In the genomic region with DNA sequence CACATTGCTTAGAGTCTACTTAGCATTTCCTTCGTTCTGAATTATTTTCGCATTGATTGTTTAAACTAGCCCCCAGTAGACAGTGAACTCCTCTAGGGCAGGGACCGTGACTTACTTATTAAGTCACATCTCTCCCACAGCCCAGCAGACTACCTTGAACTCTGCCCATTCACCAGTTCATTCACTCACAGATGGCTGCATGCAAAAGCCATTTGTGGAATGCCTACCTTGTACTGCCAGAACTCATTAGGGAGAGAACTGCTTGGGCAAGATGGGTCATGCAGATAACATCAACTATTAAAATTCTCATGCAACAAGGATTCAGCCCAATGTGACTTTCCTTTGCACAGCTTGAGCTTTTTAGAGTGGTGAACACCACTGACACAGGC, we compare ENCODE assay signal across 14 cellular contexts.
DNase-seq lines count a peak whose midpoint lies in the region; FAIRE-seq and TF ChIP-seq lines count a peak whose summit lies in the region.
"Had no signal": no experiment of that assay in that cellular context is flagged by ENCODE, and none has a peak within 500 bp of the region (broad histone marks: within the 10 kb centered on the region; RNA-seq: fewer than 3 reads in every experiment).

No MANE protein-coding gene starts in this region.

- DNase-seq in DMS79 treated with DMSO at 0.1 percent for 48 hours (lab: John Stamatoyannopoulos, UW) = peak; percentile 54
- peak; percentile 100 for DNase-seq in M059J (ENCODE audit: low read depth)
- DNase-seq in bronchial epithelial cell (ENCODE audit: low read depth) = peak; percentile 84
- DNase-seq in mesothelial cell of epicardium (ENCODE audit: low spot score in 2 of 2, unreplicated experiment in 2 of 2) = no peak
- no peak for DNase-seq in activated T-helper 1 cell treated with anti-CD3 and anti-CD28 coated beads, Interleukin-12 subunit alpha, Interleukin-12 subunit beta, Interleukin-2, Interleukin-4 antibody, amounts not matched to agents 30 ng/mL and 10 ng/mL and 1 ng/mL, durations not matched to agents 14 hours and 24 hours and 36 hours (ENCODE audit: low spot score)
- no peak for DNase-seq in COLO829 (ENCODE audit: low spot score)
- DNase-seq in ureter (ENCODE audit: low spot score) = no peak
- no peak for DNase-seq in NAMALWA (ENCODE audit: low spot score)
- DNase-seq: activated CD4-positive, alpha-beta T cell treated with anti-CD3 and anti-CD28 coated beads, Interleukin-2, amount 50 U/mL, for 4 hours; activated effector memory CD4-positive, alpha-beta T cell treated with anti-CD3 and anti-CD28 coated beads, Interleukin-2, amount 50 U/mL, for 16 hours; CD8-positive, alpha-beta memory T cell; NCI-H187 treated with DMSO at 0.1 percent for 48 hours; retina; T-helper 17 cell had no signal

- peak overlapping the region; percentile 86 for H3K27ac Mint-ChIP-seq in mesothelial cell of epicardium
- no peak overlapping the region for H3K27ac Mint-ChIP-seq in activated T-helper 1 cell treated with anti-CD3 and anti-CD28 coated beads, Interleukin-12 subunit alpha, Interleukin-12 subunit beta, Interleukin-2, Interleukin-4 antibody, amounts not matched to agents 30 ng/mL and 10 ng/mL and 1 ng/mL, durations not matched to agents 14 hours and 24 hours and 36 hours
- H3K27ac Mint-ChIP-seq: CD8-positive, alpha-beta memory T cell; T-helper 17 cell had no signal

- H3K4me3 ChIP-seq in bronchial epithelial cell (ENCODE audit: low read depth, low read length) = no peak overlapping the region

- intact Hi-C loops in activated T-helper 1 cell treated with anti-CD3 and anti-CD28 coated beads, Interleukin-12 subunit alpha, Interleukin-12 subunit beta, Interleukin-2, Interleukin-4 antibody, amounts not matched to agents 30 ng/mL and 10 ng/mL and 1 ng/mL, durations not matched to agents 14 hours and 24 hours and 36 hours (cut with micrococcal nuclease) = no loop called here

- H3K36me3 Mint-ChIP-seq in mesothelial cell of epicardium = no peaks in the 10 kb centered on the region
- no peaks in the 10 kb centered on the region for H3K36me3 Mint-ChIP-seq in activated T-helper 1 cell treated with anti-CD3 and anti-CD28 coated beads, Interleukin-12 subunit alpha, Interleukin-12 subunit beta, Interleukin-2, Interleukin-4 antibody, amounts not matched to agents 30 ng/mL and 10 ng/mL and 1 ng/mL, durations not matched to agents 14 hours and 24 hours and 36 hours (ENCODE audit: low read depth)
- H3K36me3 Mint-ChIP-seq: CD8-positive, alpha-beta memory T cell had no signal

- no peak overlapping the region for H3K4me3 Mint-ChIP-seq in mesothelial cell of epicardium
- no peak overlapping the region for H3K4me3 Mint-ChIP-seq in activated T-helper 1 cell treated with anti-CD3 and anti-CD28 coated beads, Interleukin-12 subunit alpha, Interleukin-12 subunit beta, Interleukin-2, Interleukin-4 antibody, amounts not matched to agents 30 ng/mL and 10 ng/mL and 1 ng/mL, durations not matched to agents 14 hours and 24 hours and 36 hours
- H3K4me3 Mint-ChIP-seq: CD8-positive, alpha-beta memory T cell; T-helper 17 cell had no signal

- H3K9me3 Mint-ChIP-seq in mesothelial cell of epicardium = no peaks in the 10 kb centered on the region
- H3K9me3 Mint-ChIP-seq in activated T-helper 1 cell treated with anti-CD3 and anti-CD28 coated beads, Interleukin-12 subunit alpha, Interleukin-12 subunit beta, Interleukin-2, Interleukin-4 antibody, amounts not matched to agents 30 ng/mL and 10 ng/mL and 1 ng/mL, durations not matched to agents 14 hours and 24 hours and 36 hours = peaks cover 5% of the 10 kb centered on the region
- H3K9me3 Mint-ChIP-seq: CD8-positive, alpha-beta memory T cell had no signal

- H3K4me1 Mint-ChIP-seq in mesothelial cell of epicardium = peaks cover 67% of the 10 kb centered on the region
- H3K4me1 Mint-ChIP-seq in activated T-helper 1 cell treated with anti-CD3 and anti-CD28 coated beads, Interleukin-12 subunit alpha, Interleukin-12 subunit beta, Interleukin-2, Interleukin-4 antibody, amounts not matched to agents 30 ng/mL and 10 ng/mL and 1 ng/mL, durations not matched to agents 14 hours and 24 hours and 36 hours (ENCODE audit: low read depth) = no peaks in the 10 kb centered on the region
- H3K4me1 Mint-ChIP-seq: CD8-positive, alpha-beta memory T cell; T-helper 17 cell had no signal

- FAIRE-seq in bronchial epithelial cell (lab: Jason Lieb, UNC) = no peak

- no peaks in the 10 kb centered on the region for H3K36me3 ChIP-seq in bronchial epithelial cell (ENCODE audit: control insufficient read depth, insufficient read depth, low read length)

- H3K27me3 Mint-ChIP-seq in mesothelial cell of epicardium (ENCODE audit: low read depth) = peaks cover 14% of the 10 kb centered on the region
- H3K27me3 Mint-ChIP-seq in activated T-helper 1 cell treated with anti-CD3 and anti-CD28 coated beads, Interleukin-12 subunit alpha, Interleukin-12 subunit beta, Interleukin-2, Interleukin-4 antibody, amounts not matched to agents 30 ng/mL and 10 ng/mL and 1 ng/mL, durations not matched to agents 14 hours and 24 hours and 36 hours (ENCODE audit: insufficient read depth) = no peaks in the 10 kb centered on the region
- H3K27me3 Mint-ChIP-seq: CD8-positive, alpha-beta memory T cell; T-helper 17 cell had no signal

- H3K27me3 ChIP-seq in bronchial epithelial cell (ENCODE audit: control insufficient read depth, insufficient read depth, low read length) = no peaks in the 10 kb centered on the region

- TF ChIP-seq CTCF in bronchial epithelial cell (IDR thresholded peaks at IDR 0.05; ENCODE audit: insufficient read depth, low read length, severe bottlenecking) = no peak
- no peak for TF ChIP-seq CTCF in mesothelial cell of epicardium (IDR thresholded peaks at IDR 0.05; ENCODE audit: unreplicated experiment)

Comparison
In these comparisons a context has a peak if more than half of its experiments do, and no peak if none do; other contexts are left out.
1. DNase-seq: peak in DMS79 treated with DMSO at 0.1 percent for 48 hours (single experiment), M059J (single experiment) and bronchial epithelial cell (single experiment); none in mesothelial cell of epicardium (0 of 2), activated T-helper 1 cell treated with anti-CD3 and anti-CD28 coated beads, Interleukin-12 subunit alpha, Interleukin-12 subunit beta, Interleukin-2, Interleukin-4 antibody, amounts not matched to agents 30 ng/mL and 10 ng/mL and 1 ng/mL, durations not matched to agents 14 hours and 24 hours and 36 hours (single experiment), COLO829 (single experiment), ureter (single experiment) and NAMALWA (single experiment).